Comparison of ENCODE assay signal across 24 cellular contexts in genomic region chr2:177285892-177286715, GRCh38.
"Had no signal": no experiment of that assay in that cellular context is flagged by ENCODE, and none has a peak within 500 bp of the region (broad histone marks: within the 10 kb centered on the region; RNA-seq: fewer than 3 reads in every experiment).

No MANE protein-coding gene starts in this region.

- H3K27ac ChIP-seq: lower lobe of right lung, tibial nerve, uterus, VCaP had no signal

- H3K4me1 ChIP-seq: lower lobe of right lung, tibial nerve, uterus had no signal

- H3K36me3 ChIP-seq: uterus had no signal

- H3K9me3 ChIP-seq: lower lobe of right lung, tibial nerve, uterus had no signal

- H3K27me3 ChIP-seq: tibial nerve, uterus had no signal

- H3K4me3 ChIP-seq: lower lobe of right lung, tibial nerve, uterus had no signal

- DNase-seq: activated CD4-positive, alpha-beta T cell treated with anti-CD3 and anti-CD28 coated beads, Interleukin-2, amount 50 U/mL, for 4 hours; activated CD4-positive, CD25-positive, alpha-beta regulatory T cell treated with anti-CD3 and anti-CD28 coated beads, Interleukin-2, amount 50 U/mL, for 72 hours; activated gamma-delta T cell treated with Interleukin-2 at 50 U/mL for 16 hours; activated naive CD8-positive, alpha-beta T cell treated with anti-CD3 and anti-CD28 coated beads for 36 hours; amniotic stem cell; dermis blood vessel endothelial cell; effector memory CD4-positive, alpha-beta T cell; foreskin fibroblast; glutamatergic neuron; hypothalamus; islet precursor cell; lower lobe of right lung; posterior cingulate gyrus; retina; stimulated activated CD4-positive, alpha-beta T cell treated with anti-CD3 and anti-CD28 coated beads, Interleukin-12 subunit alpha, Interleukin-12 subunit beta, amount 100 ng/mL, for 4 hours; stimulated activated CD4-positive, alpha-beta T cell treated with anti-CD3 and anti-CD28 coated beads, Interleukin-1b, Interleukin-23, amount 100 ng/mL, for 48 hours; stimulated activated CD8-positive, alpha-beta memory T cell treated with anti-CD3 and anti-CD28 coated beads, Interleukin-4, amount 100 ng/mL, for 48 hours; stimulated activated naive CD8-positive, alpha-beta T cell treated with anti-CD3 and anti-CD28 coated beads, Interleukin-15, Interleukin-2, amounts not matched to agents 100 U/mL and 50 U/mL, for 24 hours; substantia nigra; T-helper 2 cell; uterus had no signal

- ATAC-seq: lower lobe of right lung; stimulated activated naive CD8-positive, alpha-beta T cell treated with anti-CD3 and anti-CD28 coated beads, Interleukin-15, Interleukin-2, amounts not matched to agents 100 U/mL and 50 U/mL, for 24 hours had no signal

- FAIRE-seq: endothelial cell of umbilical vein had no signal
